In genomic region chr4:185865901-185866328, GRCh38 we compare ENCODE assay signal across 11 cellular contexts. TPM values are rescaled to one million over a fixed set of nuclear protein-coding genes. Genes with fewer than 3 reads are reported as not detected.
DNase-seq lines count a peak whose midpoint lies in the region; ATAC-seq, FAIRE-seq and TF ChIP-seq lines count a peak whose summit lies in the region.
"Had no signal": no experiment of that assay in that cellular context is flagged by ENCODE, and none has a peak within 500 bp of the region (broad histone marks: within the 10 kb centered on the region; RNA-seq: fewer than 3 reads in every experiment).

No MANE protein-coding gene starts in this region.

- H3K36me3 ChIP-seq in small intestine (ENCODE audit: control insufficient read depth in 2 of 2, insufficient read depth in 2 of 2, low read length in 2 of 2) (no peaks in the 10 kb centered on the region), neuronal stem cell (replicated peaks in 1 of 2; ENCODE audit: control insufficient read depth in 2 of 2, insufficient read depth in 2 of 2, low read length in 2 of 2) (no peaks in the 10 kb centered on the region)
- H3K36me3 ChIP-seq: uterus had no signal

- no peak for TF ChIP-seq CTCF in CD14-positive monocyte (IDR thresholded peaks at IDR 0.05)

- H2BK12ac ChIP-seq in neuronal stem cell (ENCODE audit: low read length), result no peak overlapping the region

- H3K4me2 ChIP-seq in neuronal stem cell (ENCODE audit: insufficient read depth, low read length, poor library complexity, severe bottlenecking), result no peak overlapping the region

- H4K91ac ChIP-seq in neuronal stem cell (ENCODE audit: low read depth, low read length, poor library complexity), result no peak overlapping the region

- peak; percentile 78 for ATAC-seq in Right ventricle myocardium superior (ENCODE audit: poor library complexity)

- H3K27me3 ChIP-seq in small intestine (ENCODE audit: control insufficient read depth in 2 of 2, insufficient read depth in 2 of 2, low read length in 2 of 2) (no peaks in the 10 kb centered on the region), neuronal stem cell (ENCODE audit: control insufficient read depth in 3 of 3, insufficient read depth in 3 of 3, low read depth in 1 of 3, low read length in 3 of 3) (no peaks in the 10 kb centered on the region)
- H3K27me3 ChIP-seq: uterus had no signal

- H3K27ac ChIP-seq in small intestine (ENCODE audit: low read depth in 1 of 2, low read length in 1 of 2) (no peak overlapping the region), neuronal stem cell (replicated peaks; ENCODE audit: low read length) (no peak overlapping the region)
- H3K27ac ChIP-seq: uterus had no signal

- no peak overlapping the region for H3K4me3 ChIP-seq in small intestine (ENCODE audit: low read depth in 1 of 2, low read length in 2 of 2)
- H3K4me3 ChIP-seq in neuronal stem cell (ENCODE audit: low read length in 2 of 2), result no peak overlapping the region
- H3K4me3 ChIP-seq: uterus had no signal

- no peak for FAIRE-seq in small intestine (lab: Jason Lieb, UNC)

- no peak overlapping the region for H2BK5ac ChIP-seq in neuronal stem cell (ENCODE audit: low read length)

- no peak overlapping the region for H3K4me3 Mint-ChIP-seq in CD14-positive monocyte
- H3K4me3 Mint-ChIP-seq: dendritic cell treated with granulocyte-macrophage colony-stimulating factor and Interleukin-4, amounts not matched to agents 40 ng/mL and 50 ng/mL, for 4 days had no signal

- no peak overlapping the region for H3K14ac ChIP-seq in neuronal stem cell (ENCODE audit: low read length)

- peaks cover 0 to 2% (median 0%) of the 10 kb centered on the region in 7 donors for H3K9me3 Mint-ChIP-seq in CD14-positive monocyte
- H3K9me3 Mint-ChIP-seq: dendritic cell treated with granulocyte-macrophage colony-stimulating factor and Interleukin-4, amounts not matched to agents 40 ng/mL and 50 ng/mL, for 4 days had no signal

- H2AK5ac ChIP-seq in neuronal stem cell (ENCODE audit: low read depth, low read length), result no peak overlapping the region

- no peaks in the 10 kb centered on the region for H3K79me1 ChIP-seq in neuronal stem cell (ENCODE audit: low read depth, low read length)

- intact Hi-C loops in Right ventricle myocardium superior (cut with DNase I) (no loop called here), CD14-positive monocyte (cut with micrococcal nuclease) (no loop called here)

- H3K4me1 Mint-ChIP-seq in CD14-positive monocyte, result no peaks in the 10 kb centered on the region

- WGBS in small intestine, 3 donors, result 20 to 59% (median 33%) methylated on average over 4 of the region's 4 CpGs
- WGBS in neuronal stem cell (ENCODE audit: extremely low coverage in 2 of 2, insufficient read length in 2 of 2, insufficient replicate concordance in 1 of 2), 2 donors, result no CpG with 5 or more reads among the region's 4 CpGs

- H3K9me3 ChIP-seq in small intestine (ENCODE audit: control insufficient read depth, low read depth) (no peaks in the 10 kb centered on the region), neuronal stem cell (replicated peaks in 1 of 2; ENCODE audit: control insufficient read depth in 2 of 2, insufficient read depth in 1 of 2, low read depth in 1 of 2, low read length in 2 of 2) (no peaks in the 10 kb centered on the region)
- H3K9me3 ChIP-seq: uterus had no signal

- H3K27me3 Mint-ChIP-seq in CD14-positive monocyte (ENCODE audit: low read depth in 3 of 3), result peaks cover 2 to 4% (median 3%) of the 10 kb centered on the region in 3 donors
- H3K27me3 Mint-ChIP-seq: dendritic cell treated with granulocyte-macrophage colony-stimulating factor and Interleukin-4, amounts not matched to agents 40 ng/mL and 50 ng/mL, for 4 days had no signal

- H3K23ac ChIP-seq in neuronal stem cell (ENCODE audit: low read depth, low read length, poor library complexity), result no peak overlapping the region

- H3K18ac ChIP-seq in neuronal stem cell (ENCODE audit: low read length), result no peak overlapping the region

- H2BK15ac ChIP-seq in neuronal stem cell (ENCODE audit: low read length), result no peak overlapping the region

- H3K4ac ChIP-seq in neuronal stem cell (ENCODE audit: low read length), result no peak overlapping the region

- no peak overlapping the region for H4K8ac ChIP-seq in neuronal stem cell (ENCODE audit: low read depth, low read length)

- H2AFZ ChIP-seq in neuronal stem cell (ENCODE audit: low read length), result no peak overlapping the region

- no peak overlapping the region for H3K9ac ChIP-seq in neuronal stem cell (ENCODE audit: low read depth, low read length, poor library complexity)

- no peaks in the 10 kb centered on the region for H3K36me3 Mint-ChIP-seq in CD14-positive monocyte

- H2BK120ac ChIP-seq in neuronal stem cell (ENCODE audit: low read depth, low read length), result no peak overlapping the region

- H3K4me1 ChIP-seq in small intestine (ENCODE audit: control insufficient read depth in 2 of 2, insufficient read depth in 1 of 2, low read depth in 1 of 2, low read length in 1 of 2), result no peaks in the 10 kb centered on the region
- H3K4me1 ChIP-seq in neuronal stem cell (ENCODE audit: control insufficient read depth in 2 of 2, insufficient read depth in 1 of 2, low read depth in 1 of 2, low read length in 2 of 2), result peaks cover 10 to 13% of the 10 kb centered on the region in 2 donors
- H3K4me1 ChIP-seq: uterus had no signal

- DNase-seq in HT-29 (ENCODE audit: low spot score) (peak; percentile 57), amniotic epithelial cell (ENCODE audit: low read depth) (peak; percentile 61), Right ventricle myocardium superior (peak; percentile 46), small intestine (peak; percentile 42), CD14-positive monocyte (ENCODE audit: low spot score) (no peak), NCI-H345 treated with DMSO at 0.1 percent for 48 hours (lab: John Stamatoyannopoulos, UW; ENCODE audit: unreplicated experiment) (no peak), neuronal stem cell (ENCODE audit: low spot score) (no peak)
- no peak for DNase-seq in activated CD4-positive, CD25-positive, alpha-beta regulatory T cell treated with anti-CD3 and anti-CD28 coated beads, Interleukin-2, amount 50 U/mL, for 72 hours
- DNase-seq: occipital lobe, uterus had no signal

- H3K27ac Mint-ChIP-seq in CD14-positive monocyte, result no peak overlapping the region
- H3K27ac Mint-ChIP-seq: dendritic cell treated with granulocyte-macrophage colony-stimulating factor and Interleukin-4, amounts not matched to agents 40 ng/mL and 50 ng/mL, for 4 days had no signal

RNA-seq across cellular contexts. Expression of gene SORBS2, which starts 53.9 kb away (rescaled TPM):
- 3.1 and 9.7 TPM in 2 replicates for total RNA-seq in HT-29 (2014; rRNA removed; shearing (Covaris generic))
- 819 TPM for total RNA-seq in Right ventricle myocardium superior
- polyA plus RNA-seq in small intestine (10 to 100 TPM in 1 of 3 donors, 1 to 10 TPM in 2; 1.6 to 27.6 (median 4.6) TPM), CD14-positive monocyte (not detected)
- 79.5 TPM for polyA plus RNA-seq in neuronal stem cell (2013, experiment 1 of 2)
- 78.3 TPM for polyA plus RNA-seq in neuronal stem cell (2013, experiment 2 of 2)

Comparison
In these comparisons a context has a peak if more than half of its experiments do, and no peak if none do; other contexts are left out.
1. DNase-seq: peak in HT-29 (single experiment), amniotic epithelial cell (single experiment), Right ventricle myocardium superior (single experiment) and small intestine (single experiment); none in CD14-positive monocyte (single experiment), NCI-H345 treated with DMSO at 0.1 percent for 48 hours (single experiment), neuronal stem cell (single experiment) and activated CD4-positive, CD25-positive, alpha-beta regulatory T cell treated with anti-CD3 and anti-CD28 coated beads, Interleukin-2, amount 50 U/mL, for 72 hours (single experiment).
2. RNA of gene SORBS2, which starts 53.9 kb away (total RNA-seq): 819 TPM in Right ventricle myocardium superior (single experiment); 3.1 to 9.7 TPM in HT-29; every median in the first group is over 10 times any median in the second.